1 cellular context compared by ENCODE assay signal in the genomic region with DNA sequence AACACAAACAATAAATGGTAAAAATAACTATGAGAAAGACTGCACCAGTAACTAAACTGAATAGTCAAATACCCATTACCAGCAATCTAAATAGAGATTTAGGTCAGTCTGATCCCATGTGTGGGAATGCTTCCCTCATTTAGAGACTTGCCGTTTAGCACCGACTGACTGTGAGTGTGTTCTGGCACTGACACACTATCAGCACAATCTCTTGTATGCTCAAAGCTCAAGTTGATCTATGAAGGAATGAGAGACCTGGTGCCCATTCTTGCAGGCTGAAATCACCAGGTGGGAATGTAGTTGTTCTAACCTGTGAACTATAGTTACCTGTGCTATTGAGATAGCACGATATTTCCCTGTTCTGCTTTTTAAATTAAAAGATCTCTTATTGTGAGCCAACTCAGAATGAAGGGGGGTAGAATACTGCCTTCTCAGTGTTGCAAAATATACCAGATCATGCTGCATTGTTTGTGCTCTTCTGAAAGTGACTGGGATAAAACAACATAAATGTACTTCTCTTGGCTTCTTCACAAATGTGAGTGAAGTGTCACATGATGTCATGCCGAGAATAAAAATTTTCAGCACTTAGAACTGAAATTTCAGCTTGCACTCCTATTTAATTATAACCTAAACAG.
TF ChIP-seq lines count a peak whose summit lies in the region.

No MANE protein-coding gene starts in this region.

TF ChIP-seq in HepG2, 621 proteins besides CTCF, POLR2A, EP300 and RAD21 (continued from another document):
- TF ChIP-seq, protein P1, sequence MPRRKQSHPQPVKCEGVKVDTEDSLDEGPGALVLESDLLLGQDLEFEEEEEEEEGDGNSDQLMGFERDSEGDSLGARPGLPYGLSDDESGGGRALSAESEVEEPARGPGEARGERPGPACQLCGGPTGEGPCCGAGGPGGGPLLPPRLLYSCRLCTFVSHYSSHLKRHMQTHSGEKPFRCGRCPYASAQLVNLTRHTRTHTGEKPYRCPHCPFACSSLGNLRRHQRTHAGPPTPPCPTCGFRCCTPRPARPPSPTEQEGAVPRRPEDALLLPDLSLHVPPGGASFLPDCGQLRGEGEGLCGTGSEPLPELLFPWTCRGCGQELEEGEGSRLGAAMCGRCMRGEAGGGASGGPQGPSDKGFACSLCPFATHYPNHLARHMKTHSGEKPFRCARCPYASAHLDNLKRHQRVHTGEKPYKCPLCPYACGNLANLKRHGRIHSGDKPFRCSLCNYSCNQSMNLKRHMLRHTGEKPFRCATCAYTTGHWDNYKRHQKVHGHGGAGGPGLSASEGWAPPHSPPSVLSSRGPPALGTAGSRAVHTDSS (CRISPR knock-in tag; conservative IDR thresholded peaks at IDR 0.05) = no peak
- TF ChIP-seq ZFP41 (CRISPR knock-in tag; IDR thresholded peaks at IDR 0.05; ENCODE audit: borderline replicate concordance) (no peak), FOXO1 (CRISPR knock-in tag; IDR thresholded peaks at IDR 0.05) (no peak), ZNF570 (CRISPR knock-in tag; IDR thresholded peaks at IDR 0.05; ENCODE audit: borderline replicate concordance) (no peak)
